ENCODE assay signal across 17 cellular contexts in genomic region chr5:1052076-1052475, GRCh38. TPM values are rescaled to one million over a fixed set of nuclear protein-coding genes. Genes with fewer than 3 reads are reported as not detected.
DNase-seq lines count a peak whose midpoint lies in the region; ATAC-seq and TF ChIP-seq lines count a peak whose summit lies in the region.
"Had no signal": no experiment of that assay in that cellular context is flagged by ENCODE, and none has a peak within 500 bp of the region (broad histone marks: within the 10 kb centered on the region; RNA-seq: fewer than 3 reads in every experiment).

No MANE protein-coding gene starts in this region.

- H3K4ac ChIP-seq in neuronal stem cell (ENCODE audit: low read length) = no peak overlapping the region

- H2BK15ac ChIP-seq in neuronal stem cell (ENCODE audit: low read length) = no peak overlapping the region

- H4K20me1 ChIP-seq in BLaER1 = peaks cover 74% of the 10 kb centered on the region

- intact Hi-C loops in Panc1 (cut with micrococcal nuclease; ENCODE audit: unreplicated experiment) (no loop called here), right cardiac atrium (cut with DNase I) (no loop called here)

- no peak overlapping the region for H3K18ac ChIP-seq in neuronal stem cell (ENCODE audit: low read length)

- ATAC-seq in Panc1 = no peak
- ATAC-seq in right cardiac atrium = no peak
- ATAC-seq: PC-3 had no signal

- CTCF ChIA-PET in Panc1 (lab: Charles Lee) = no interaction called here

- H3K4me1 ChIP-seq in BLaER1 (peaks cover 86% of the 10 kb centered on the region), Panc1 (ENCODE audit: control insufficient read depth, insufficient read depth, low read length) (peaks cover 5% of the 10 kb centered on the region), right cardiac atrium (ENCODE audit: control insufficient read depth, insufficient read depth, low read length) (no peaks in the 10 kb centered on the region), neuronal stem cell (ENCODE audit: control insufficient read depth in 2 of 2, insufficient read depth in 1 of 2, low read depth in 1 of 2, low read length in 2 of 2) (peaks cover 2 to 3% of the 10 kb centered on the region in 2 donors)

- no peak overlapping the region for H3K14ac ChIP-seq in neuronal stem cell (ENCODE audit: low read length)

- H3K27ac ChIP-seq in BLaER1 (0 out of 2 replicates have a peak overlapping the region, but pooled peaks have one; percentile 52), Panc1 (ENCODE audit: low read length) (peak overlapping the region; percentile 19; the same call in 1 of the 2 replicates), right cardiac atrium (ENCODE audit: low read length) (no peak overlapping the region), neuronal stem cell (replicated peaks; ENCODE audit: low read length) (no peak overlapping the region)

- POLR2A ChIA-PET in Panc1 (lab: Charles Lee) = no interaction called here

- TF ChIP-seq CTCF in Panc1 (IDR thresholded peaks at IDR 0.05) = no peak

- H3K9me3 ChIP-seq in BLaER1 = no peaks in the 10 kb centered on the region
- H3K9me3 ChIP-seq in Panc1 (ENCODE audit: control insufficient read depth, insufficient read depth, low read depth, low read length) = no peaks in the 10 kb centered on the region
- no peaks in the 10 kb centered on the region for H3K9me3 ChIP-seq in right cardiac atrium (ENCODE audit: control insufficient read depth, low read length)
- H3K9me3 ChIP-seq in neuronal stem cell (replicated peaks in 1 of 2; ENCODE audit: control insufficient read depth in 2 of 2, insufficient read depth in 1 of 2, low read depth in 1 of 2, low read length in 2 of 2) = peaks cover 0 to 3% of the 10 kb centered on the region in 2 donors

- in situ Hi-C loops in Panc1 (cut with HindIII; ENCODE audit: low pct_unique_long_range_greater_than_20kb, low sequenced_read_pairs) = no loop called here

- no peak overlapping the region for H2AFZ ChIP-seq in neuronal stem cell (ENCODE audit: low read length)

- BruUV-seq in Panc1 (replicated peaks; lab: Mats Ljungman, UMichigan) = no TSS peak

- H4K8ac ChIP-seq in neuronal stem cell (ENCODE audit: low read depth, low read length) = no peak overlapping the region

- WGBS in right cardiac atrium = 89% methylated on average over 17 of the region's 17 CpGs
- no CpG with 5 or more reads among the region's 17 CpGs for WGBS in neuronal stem cell (ENCODE audit: extremely low coverage in 2 of 2, insufficient read length in 2 of 2, insufficient replicate concordance in 1 of 2), 2 donors

- H3K4me2 ChIP-seq in BLaER1 (peak overlapping the region; percentile 89), neuronal stem cell (ENCODE audit: insufficient read depth, low read length, poor library complexity, severe bottlenecking) (no peak overlapping the region)

- H2AK5ac ChIP-seq in neuronal stem cell (ENCODE audit: low read depth, low read length) = no peak overlapping the region

- no peak overlapping the region for H4K91ac ChIP-seq in neuronal stem cell (ENCODE audit: low read depth, low read length, poor library complexity)

- H3K9ac ChIP-seq in BLaER1 (no peak overlapping the region), neuronal stem cell (ENCODE audit: low read depth, low read length, poor library complexity) (no peak overlapping the region)

- H3K36me3 ChIP-seq in BLaER1 (peaks cover 38% of the 10 kb centered on the region; the same call in 1 of the 2 replicates), Panc1 (ENCODE audit: control insufficient read depth, insufficient read depth, low read length) (peaks cover 15% of the 10 kb centered on the region), neuronal stem cell (replicated peaks in 1 of 2; ENCODE audit: control insufficient read depth in 2 of 2, insufficient read depth in 2 of 2, low read length in 2 of 2) (peaks cover 38 to 60% of the 10 kb centered on the region in 2 donors)

- H2BK5ac ChIP-seq in neuronal stem cell (ENCODE audit: low read length) = no peak overlapping the region

- H2BK12ac ChIP-seq in neuronal stem cell (ENCODE audit: low read length) = no peak overlapping the region

- H2BK120ac ChIP-seq in neuronal stem cell (ENCODE audit: low read depth, low read length) = no peak overlapping the region

- peaks cover 6% of the 10 kb centered on the region for H3K79me1 ChIP-seq in neuronal stem cell (ENCODE audit: low read depth, low read length)

- H3K27me3 ChIP-seq in BLaER1 = no peaks in the 10 kb centered on the region
- no peaks in the 10 kb centered on the region for H3K27me3 ChIP-seq in Panc1 (ENCODE audit: control insufficient read depth, insufficient read depth, low read length)
- H3K27me3 ChIP-seq in right cardiac atrium (ENCODE audit: control insufficient read depth, insufficient read depth) = no peaks in the 10 kb centered on the region
- no peaks in the 10 kb centered on the region for H3K27me3 ChIP-seq in neuronal stem cell (ENCODE audit: control insufficient read depth in 3 of 3, insufficient read depth in 3 of 3, low read depth in 1 of 3, low read length in 3 of 3)

- H3K4me3 ChIP-seq in BLaER1 (no peak overlapping the region), Panc1 (ENCODE audit: low read depth in 2 of 2, low read length in 2 of 2) (no peak overlapping the region), right cardiac atrium (ENCODE audit: low read length) (no peak overlapping the region), neuronal stem cell (ENCODE audit: low read length in 2 of 2) (no peak overlapping the region)
- H3K4me3 ChIP-seq: K562 had no signal

- peak; percentile 9 for DNase-seq in 8988T
- no peak for DNase-seq in Panc1 (ENCODE audit: low read depth, low spot score)
- peak in 2 of 3 donors; percentile 42 to 57 for DNase-seq in right cardiac atrium
- no peak for DNase-seq in NOMO-1 treated with DMSO at 0.1 percent for 48 hours (lab: John Stamatoyannopoulos, UW; ENCODE audit: unreplicated experiment)
- DNase-seq in NCI-H146 treated with DMSO at 0.1 percent for 48 hours (lab: John Stamatoyannopoulos, UW; ENCODE audit: unreplicated experiment) = no peak
- no peak for DNase-seq in neuronal stem cell (ENCODE audit: low spot score)
- DNase-seq: AML-193, DMS79 treated with DMSO at 0.1 percent for 48 hours, MV-4-11, NCI-H187 treated with DMSO at 0.1 percent for 48 hours, NCI-H226, NCI-H524, NCI-H82, PC-3, SW 1271 had no signal

- no peak overlapping the region for H3K23ac ChIP-seq in neuronal stem cell (ENCODE audit: low read depth, low read length, poor library complexity)

RNA-seq across cellular contexts. Expression of gene NKD2, which starts 43.5 kb away (rescaled TPM):
- 12.3 TPM for total RNA-seq in Panc1 (2021; ENCODE audit: unreplicated experiment)
- 28.7 TPM for polyA plus RNA-seq in Panc1 (2012; ENCODE audit: insufficient read length)
- 1 to 10 TPM; 1.9 to 8.6 (median 3.1) TPM for total RNA-seq in right cardiac atrium
- 2.6 TPM for polyA plus RNA-seq in right cardiac atrium
- polyA plus RNA-seq in neuronal stem cell (2013, experiment 1 of 2) = 11.1 TPM
- 11.1 TPM for polyA plus RNA-seq in neuronal stem cell (2013, experiment 2 of 2)

RNA-seq across cellular contexts. Expression of gene SLC12A7, which starts 59.8 kb away (rescaled TPM):
- 297 TPM for total RNA-seq in Panc1 (2021; ENCODE audit: unreplicated experiment)
- 468 TPM for polyA plus RNA-seq in Panc1 (2012; ENCODE audit: insufficient read length)
- 10 to 100 TPM; 57.2 to 80.5 (median 65.6) TPM for total RNA-seq in right cardiac atrium
- 28.5 TPM for polyA plus RNA-seq in right cardiac atrium
- 25.7 TPM for polyA plus RNA-seq in neuronal stem cell (2013, experiment 1 of 2)
- polyA plus RNA-seq in neuronal stem cell (2013, experiment 2 of 2) = 25.0 TPM

Comparison
In these comparisons a context has a peak if more than half of its experiments do, and no peak if none do; other contexts are left out.
1. DNase-seq: peak in 8988T (single experiment) and right cardiac atrium (2 of 3); none in Panc1 (single experiment), NOMO-1 treated with DMSO at 0.1 percent for 48 hours (single experiment), NCI-H146 treated with DMSO at 0.1 percent for 48 hours (single experiment) and neuronal stem cell (single experiment).
2. H3K27ac ChIP-seq: peak in BLaER1 (single experiment) and Panc1 (single experiment); none in right cardiac atrium (single experiment) and neuronal stem cell (single experiment).